Comparison of ENCODE assay signal across 16 cellular contexts in genomic region chr20:44001667-44002596, GRCh38.
DNase-seq lines count a peak whose midpoint lies in the region; ATAC-seq and TF ChIP-seq lines count a peak whose summit lies in the region.
"Had no signal": no experiment of that assay in that cellular context is flagged by ENCODE, and none has a peak within 500 bp of the region (broad histone marks: within the 10 kb centered on the region; RNA-seq: fewer than 3 reads in every experiment).

No MANE protein-coding gene starts in this region.

- H3K9me2 ChIP-seq in MM.1S (replicated peaks; ENCODE audit: insufficient read depth, low read length) = no peaks in the 10 kb centered on the region

- peaks cover 18% of the 10 kb centered on the region for H3F3A ChIP-seq in MM.1S (ENCODE audit: insufficient read depth, low read length)

- CTCF ChIA-PET in GM10248 (lab: Yijun Ruan, JAX) = interaction anchor here (1.5 to 1.9 kb wide), 2 partner anchors 12 to 252 kb away, joined by 3 to 10 read pairs; no protein-coding TSS in a partner anchor

- TF ChIP-seq CTCF in GM10248 (IDR thresholded peaks at IDR 0.05; ENCODE audit: control extremely low read depth, extremely low read depth, low read depth, missing control alignments) (no peak), MM.1S (IDR thresholded peaks at IDR 0.05; ENCODE audit: low read length) (0 out of 2 replicates have a peak, but pooled peaks have one; percentile 7), HFFc6 (IDR thresholded peaks at IDR 0.05) (no peak)

- ATAC-seq in GM18511 (IDR thresholded peaks at IDR 0.05; ENCODE audit: unreplicated experiment) = peak; percentile 86
- peak; percentile 75 for ATAC-seq in GM21786 (IDR thresholded peaks at IDR 0.05; ENCODE audit: unreplicated experiment)
- ATAC-seq: body of pancreas, GM23338 had no signal

- no peak overlapping the region for H3K4me3 Mint-ChIP-seq in HFFc6
- H3K4me3 Mint-ChIP-seq: GM23338, memory B cell had no signal

- peaks cover 14% of the 10 kb centered on the region for H3K36me3 Mint-ChIP-seq in HFFc6 (ENCODE audit: low read depth)
- H3K36me3 Mint-ChIP-seq: memory B cell had no signal

- no peaks in the 10 kb centered on the region for H3K9me3 Mint-ChIP-seq in HFFc6
- H3K9me3 Mint-ChIP-seq: GM23338, memory B cell had no signal

- POLR2A ChIA-PET in GM10248 (lab: Yijun Ruan, JAX) = no interaction called here

- H3K27me3 Mint-ChIP-seq in HFFc6 (ENCODE audit: insufficient read depth) = no peaks in the 10 kb centered on the region; the same call in 1 of the 2 replicates

- H3K27ac ChIP-seq in MM.1S (ENCODE audit: low read length) = peak overlapping the region; percentile 97
- H3K27ac ChIP-seq: body of pancreas, C4-2B, hepatocyte, parathyroid adenoma, thyroid gland had no signal

- H4K20me1 ChIP-seq in MM.1S (ENCODE audit: insufficient read depth, low read length) = no peaks in the 10 kb centered on the region

- peak overlapping the region; percentile 75 for H3K9ac ChIP-seq in MM.1S (ENCODE audit: low read length)
- H3K9ac ChIP-seq: parathyroid adenoma had no signal

- DNase-seq in GM10248 (ENCODE audit: extremely low spot score) = peak; percentile 41
- DNase-seq in MM.1S = peak; percentile 96
- DNase-seq in NCI-H2081 (lab: John Stamatoyannopoulos, UW) = no peak
- DNase-seq in HFFc6 = no peak
- DNase-seq in NOMO-1 treated with dmso at 0.1 percent for 144 hours (lab: John Stamatoyannopoulos, UW; ENCODE audit: unreplicated experiment) = no peak
- no peak for DNase-seq in H7
- DNase-seq: body of pancreas, NCI-H1436 treated with DMSO at 0.1 percent for 48 hours, thyroid gland had no signal

- peak overlapping the region; percentile 69 for H3K4me2 ChIP-seq in MM.1S (ENCODE audit: low read depth, low read length)
- H3K4me2 ChIP-seq: GM23338, hepatocyte had no signal

- H3K4me3 ChIP-seq in MM.1S (ENCODE audit: low read length) (peak overlapping the region; percentile 31), H7 (ENCODE audit: insufficient read depth, low read depth, low read length) (no peak overlapping the region)
- H3K4me3 ChIP-seq: body of pancreas, GM23338, hepatocyte, thyroid gland had no signal

- 0 out of 2 replicates have a peak overlapping the region, but pooled peaks have one; percentile 11 for H2AFZ ChIP-seq in MM.1S (ENCODE audit: low read length)
- H2AFZ ChIP-seq: GM23338, hepatocyte, parathyroid adenoma had no signal

- H3K4me1 ChIP-seq in MM.1S (ENCODE audit: low read length) = peaks cover 38% of the 10 kb centered on the region
- H3K4me1 ChIP-seq: body of pancreas, parathyroid adenoma, thyroid gland had no signal

- H3K79me2 ChIP-seq in MM.1S (ENCODE audit: low read length) = peaks cover 49% of the 10 kb centered on the region
- H3K79me2 ChIP-seq: hepatocyte, parathyroid adenoma had no signal

- H3K27ac Mint-ChIP-seq in HFFc6 = no peak overlapping the region
- H3K27ac Mint-ChIP-seq: GM23338, memory B cell had no signal

- no peaks in the 10 kb centered on the region for H3K9me3 ChIP-seq in MM.1S (replicated peaks; ENCODE audit: insufficient read depth, low read length)
- H3K9me3 ChIP-seq: body of pancreas, thyroid gland had no signal

- H3K36me3 ChIP-seq in MM.1S (replicated peaks; ENCODE audit: insufficient read depth, low read length) (no peaks in the 10 kb centered on the region), H7 (replicated peaks; ENCODE audit: control insufficient read depth, insufficient read depth, low read length) (no peaks in the 10 kb centered on the region)
- H3K36me3 ChIP-seq: thyroid gland had no signal

- H3K4me1 Mint-ChIP-seq in HFFc6 (ENCODE audit: low read depth) = peaks cover 12% of the 10 kb centered on the region
- H3K4me1 Mint-ChIP-seq: GM23338, memory B cell had no signal

- no peaks in the 10 kb centered on the region for H3K27me3 ChIP-seq in MM.1S (replicated peaks; ENCODE audit: insufficient read depth, low read length)
- H3K27me3 ChIP-seq in H7 (ENCODE audit: control insufficient read depth, insufficient read depth, low read length) = no peaks in the 10 kb centered on the region
- H3K27me3 ChIP-seq: body of pancreas, hepatocyte, thyroid gland had no signal

Comparison
In these comparisons a context has a peak if more than half of its experiments do, and no peak if none do; other contexts are left out.
1. DNase-seq: peak in GM10248 (single experiment) and MM.1S (single experiment); none in NCI-H2081 (0 of 2), HFFc6 (single experiment), NOMO-1 treated with dmso at 0.1 percent for 144 hours (single experiment) and H7 (single experiment).